18 cellular contexts compared by ENCODE assay signal in the genomic region with DNA sequence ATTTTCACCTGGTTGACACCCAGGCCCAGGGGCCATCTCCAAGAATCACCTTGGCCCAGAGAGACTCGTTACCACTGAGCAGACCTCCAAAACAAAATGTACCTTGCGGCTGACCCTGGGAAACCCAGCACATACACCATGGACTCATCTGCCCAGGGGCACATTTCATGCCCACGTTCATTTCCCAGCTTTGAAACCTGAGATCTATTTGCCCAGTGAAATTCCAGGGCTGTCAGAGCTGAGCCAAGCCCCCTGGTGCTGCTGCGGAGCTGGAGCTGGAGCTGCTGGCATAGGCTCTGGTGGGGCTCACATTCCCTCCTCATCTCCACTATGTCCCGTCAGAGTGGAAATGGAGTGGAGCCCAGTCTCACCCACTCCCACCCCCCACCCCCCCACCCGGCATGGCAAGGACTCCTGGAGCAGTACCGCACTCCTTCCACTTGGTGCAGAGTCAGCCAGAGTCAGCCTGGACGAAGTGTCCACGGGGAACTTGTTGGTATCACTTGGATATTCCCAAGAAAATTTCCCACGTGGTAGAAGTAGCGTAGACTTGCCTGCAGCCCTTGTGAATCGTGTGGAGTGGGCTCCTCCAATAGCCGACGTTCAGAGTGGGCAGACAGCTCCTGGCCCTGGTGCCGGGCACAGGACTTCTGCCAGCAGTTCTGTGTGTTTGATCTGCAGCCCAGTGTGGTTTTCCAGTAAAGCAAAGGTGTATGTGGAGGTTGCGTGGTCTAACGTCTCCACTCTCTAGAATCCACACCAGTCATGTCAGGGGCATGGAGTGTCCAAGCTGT. TPM values are rescaled to one million over a fixed set of nuclear protein-coding genes. Genes with fewer than 3 reads are reported as not detected.
"Had no signal": no experiment of that assay in that cellular context is flagged by ENCODE, and none has a peak within 500 bp of the region (broad histone marks: within the 10 kb centered on the region; RNA-seq: fewer than 3 reads in every experiment).

No MANE protein-coding gene starts in this region.

- H3K27ac ChIP-seq: ascending aorta, epithelial cell of prostate, gastroesophageal sphincter, hepatocyte, lower lobe of right lung, parathyroid adenoma, thyroid gland had no signal

- ATAC-seq: activated naive CD8-positive, alpha-beta T cell treated with anti-CD3 and anti-CD28 coated beads, Interleukin-2, amount 50 U/mL, for 24 hours; gastroesophageal sphincter; lower lobe of right lung had no signal

- H3K27me3 ChIP-seq: ascending aorta, gastroesophageal sphincter, hepatocyte, thyroid gland had no signal

- H3K4me1 ChIP-seq: ascending aorta, gastroesophageal sphincter, lower lobe of right lung, parathyroid adenoma, thyroid gland had no signal

- H3K36me3 ChIP-seq: thyroid gland had no signal

- H3K4me3 ChIP-seq: ascending aorta, gastroesophageal sphincter, hepatocyte, lower lobe of right lung, smooth muscle cell, thyroid gland had no signal

- H3K9ac ChIP-seq: parathyroid adenoma had no signal

- DNase-seq: activated CD4-positive, alpha-beta memory T cell treated with anti-CD3 and anti-CD28 coated beads, Interleukin-2, amount 10 ng/mL, durations not matched to agents 7 days and 5 days; activated CD4-positive, alpha-beta T cell treated with anti-CD3 and anti-CD28 coated beads for 1 hour; activated CD8-positive, alpha-beta memory T cell treated with anti-CD3 and anti-CD28 coated beads, Interleukin-2, amount 50 U/mL, for 48 hours; activated naive CD4-positive, alpha-beta T cell treated with Interleukin-2 at 50 U/mL for 16 hours; activated naive CD8-positive, alpha-beta T cell treated with anti-CD3 and anti-CD28 coated beads, Interleukin-2, amount 50 U/mL, for 24 hours; cortex of kidney; effector CD8-positive, alpha-beta T cell; lower lobe of right lung; midbrain; retina; thyroid gland had no signal

- H3K9me3 ChIP-seq: ascending aorta, gastroesophageal sphincter, lower lobe of right lung, thyroid gland had no signal

RNA-seq across cellular contexts. Expression of a gene that starts 18.4 kb away (rescaled TPM):
- total RNA-seq: activated CD4-positive, alpha-beta memory T cell treated with anti-CD3 and anti-CD28 coated beads, Interleukin-2, amount 10 ng/mL, durations not matched to agents 7 days and 5 days; ascending aorta; kidney epithelial cell; lower lobe of right lung; smooth muscle cell had no signal
- polyA plus RNA-seq: smooth muscle cell had no signal
